8 cellular contexts compared by ENCODE assay signal in genomic region chr12:85029456-85029855, GRCh38. TPM values are rescaled to one million over a fixed set of nuclear protein-coding genes. Genes with fewer than 3 reads are reported as not detected.
DNase-seq lines count a peak whose midpoint lies in the region; ATAC-seq, FAIRE-seq and TF ChIP-seq lines count a peak whose summit lies in the region.

No MANE protein-coding gene starts in this region.

- H3K27ac Mint-ChIP-seq in type B pancreatic cell: no peak overlapping the region

- H3K36me3 ChIP-seq in GM06990 (ENCODE audit: control insufficient read depth, insufficient read depth, low read length): no peaks in the 10 kb centered on the region
- no peaks in the 10 kb centered on the region for H3K36me3 ChIP-seq in RWPE2 (ENCODE audit: low read depth)

- H3K36me3 Mint-ChIP-seq in type B pancreatic cell: no peaks in the 10 kb centered on the region

- no peaks in the 10 kb centered on the region for H3K4me1 ChIP-seq in RWPE2 (ENCODE audit: insufficient read depth, poor library complexity, severe bottlenecking)

- H3K27me3 ChIP-seq in GM06990 (replicated peaks; ENCODE audit: control insufficient read depth, insufficient read depth, low read length) (no peaks in the 10 kb centered on the region), RWPE2 (ENCODE audit: insufficient read depth, poor library complexity, severe bottlenecking) (no peaks in the 10 kb centered on the region)

- FAIRE-seq in frontal cortex (lab: Jason Lieb, UNC): peak; percentile 96

- no peaks in the 10 kb centered on the region for H3K9me3 ChIP-seq in RWPE2 (ENCODE audit: severe bottlenecking)

- H3K9me3 Mint-ChIP-seq in type B pancreatic cell: no peaks in the 10 kb centered on the region

- DNase-seq in GM06990 (ENCODE audit: extremely low read depth, insufficient read length) (no peak), RWPE2 (ENCODE audit: low spot score) (no peak), frontal cortex (ENCODE audit: low spot score in 2 of 2) (peak; percentile 1 to 3), type B pancreatic cell (ENCODE audit: extremely low spot score, unreplicated experiment) (no peak), NCI-H187 treated with DMSO at 0.1 percent for 48 hours (lab: John Stamatoyannopoulos, UW) (no peak), T-helper 9 cell (no peak)

- no peak overlapping the region for H3K27ac ChIP-seq in RWPE2 (ENCODE audit: poor library complexity, severe bottlenecking)

- H3K4me1 Mint-ChIP-seq in type B pancreatic cell (ENCODE audit: unreplicated experiment): peaks cover 3% of the 10 kb centered on the region

- H3K4me3 Mint-ChIP-seq in type B pancreatic cell: no peak overlapping the region

- peaks cover 13% of the 10 kb centered on the region for H3K27me3 Mint-ChIP-seq in type B pancreatic cell

- H3K4me3 ChIP-seq in GM06990 (replicated peaks; ENCODE audit: low read depth, low read length) (no peak overlapping the region), RWPE2 (ENCODE audit: severe bottlenecking) (no peak overlapping the region)

- 0 out of 3 replicates have a peak, but pooled peaks have one; percentile 29 for ATAC-seq in RWPE2 (ENCODE audit: low read depth)
- no peak for ATAC-seq in HG03460 (IDR thresholded peaks at IDR 0.05; ENCODE audit: unreplicated experiment)

- TF ChIP-seq CTCF in GM06990 (IDR thresholded peaks at IDR 0.05; ENCODE audit: insufficient read depth, low read length, poor library complexity, severe bottlenecking) (peak; percentile 25), LNCAP (IDR thresholded peaks at IDR 0.05) (peak; percentile 55), RWPE2 (IDR thresholded peaks at IDR 0.05; ENCODE audit: poor library complexity, severe bottlenecking) (peak; percentile 78), type B pancreatic cell (conservative IDR thresholded peaks at IDR 0.05) (peak; percentile 84)

RNA-seq across cellular contexts. Expression of gene TSPAN19, which starts 6.6 kb away (rescaled TPM):
- total RNA-seq in frontal cortex (not detected), type B pancreatic cell (ENCODE audit: low replicate concordance) (0.56 TPM in 1 of 2 replicates, not detected in the other)

RNA-seq across cellular contexts. Expression of gene LRRIQ1, which starts 6.7 kb away (rescaled TPM):
- total RNA-seq in frontal cortex: 6.5 TPM
- total RNA-seq in type B pancreatic cell (ENCODE audit: low replicate concordance): 1.8 and 9.7 TPM in 2 replicates

Comparison
In these comparisons a context has a peak if more than half of its experiments do, and no peak if none do; other contexts are left out.
1. DNase-seq: peak in frontal cortex (2 of 2); none in GM06990 (single experiment), RWPE2 (single experiment), type B pancreatic cell (single experiment), NCI-H187 treated with DMSO at 0.1 percent for 48 hours (single experiment) and T-helper 9 cell (single experiment).
2. CTCF ChIP-seq: peak in every context shown above with its lines; median percentile 84 in type B pancreatic cell; 78 in RWPE2; 55 in LNCAP; 25 in GM06990.